In the genomic region with DNA sequence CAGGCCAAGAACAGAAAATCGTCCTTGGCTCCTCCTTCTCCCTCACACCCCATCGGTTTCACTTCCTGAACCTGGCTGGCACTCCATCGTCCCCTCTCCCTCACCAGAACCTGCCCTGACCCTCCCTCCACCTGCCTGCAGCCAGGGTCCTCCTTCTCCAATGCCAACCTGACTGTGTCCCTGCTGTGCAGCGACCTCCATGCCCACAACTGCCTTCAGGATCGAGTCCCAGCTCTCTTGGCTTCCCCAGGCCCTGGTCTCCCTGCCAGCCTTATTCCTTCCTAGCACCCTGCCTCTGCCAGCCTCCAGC, we compare ENCODE assay signal across 11 cellular contexts. TPM values are rescaled to one million over a fixed set of nuclear protein-coding genes. Genes with fewer than 3 reads are reported as not detected.
DNase-seq lines count a peak whose midpoint lies in the region; ATAC-seq, FAIRE-seq and TF ChIP-seq lines count a peak whose summit lies in the region.
"Had no signal": no experiment of that assay in that cellular context is flagged by ENCODE, and none has a peak within 500 bp of the region (broad histone marks: within the 10 kb centered on the region; RNA-seq: fewer than 3 reads in every experiment).

No MANE protein-coding gene starts in this region.

- TF ChIP-seq CTCF in GM20000 (IDR thresholded peaks at IDR 0.05; ENCODE audit: extremely low read depth, missing control alignments): no peak
- TF ChIP-seq CTCF in D721Med (IDR thresholded peaks at IDR 0.05; ENCODE audit: insufficient read depth, missing control alignments): no peak

- no peak for DNase-seq in GM12891 (ENCODE audit: insufficient read length, low spot score)
- DNase-seq in GM20000 (ENCODE audit: low spot score): peak; percentile 21
- no peak for DNase-seq in stimulated activated CD4-positive, alpha-beta T cell treated with anti-CD3 and anti-CD28 coated beads, Interleukin-2, amount 100 ng/mL, for 48 hours
- DNase-seq in D721Med (ENCODE audit: insufficient read length, low spot score): no peak
- no peak for DNase-seq in NCI-H1092 (lab: John Stamatoyannopoulos, UW)
- DNase-seq: body of pancreas; NK-92 treated with Interleukin-12 subunit alpha and Interleukin-12 subunit beta, amount 100 ng/mL, for 24 hours had no signal

- ATAC-seq in HG03460 (IDR thresholded peaks at IDR 0.05; ENCODE audit: unreplicated experiment) (peak; percentile 25), esophagus mucosa (peak; percentile 32), HG02623 (IDR thresholded peaks at IDR 0.05; ENCODE audit: unreplicated experiment) (no peak)
- ATAC-seq: body of pancreas had no signal

- peak; percentile 97 for FAIRE-seq in GM12891 (lab: Jason Lieb, UNC)
- FAIRE-seq in D721Med (lab: Jason Lieb, UNC): no peak

- no peak for TF ChIP-seq POLR2A in GM12891 (IDR thresholded peaks at IDR 0.05; ENCODE audit: low read depth, low read length)

TF ChIP-seq in GM12891, 5 proteins besides CTCF, POLR2A, EP300 and RAD21:
- peak; percentile 94 for TF ChIP-seq SPI1 (IDR thresholded peaks at IDR 0.05; ENCODE audit: low read depth, low read length)
- no peak for TF ChIP-seq TAF1 (IDR thresholded peaks at IDR 0.05; ENCODE audit: low read depth, low read length)
- TF ChIP-seq POLR2AphosphoS5 (IDR thresholded peaks at IDR 0.05; ENCODE audit: low read depth, low read length): 0 out of 2 replicates have a peak, but pooled peaks have one; percentile 7
- no peak for TF ChIP-seq POU2F2 (IDR thresholded peaks at IDR 0.05; ENCODE audit: low read depth, low read length)
- no peak for TF ChIP-seq PAX5 (IDR thresholded peaks at IDR 0.05; ENCODE audit: insufficient read depth, low read length, severe bottlenecking)

RNA-seq across cellular contexts. Expression of a gene that starts 19.8 kb away (rescaled TPM):
- 83.4 TPM for polyA plus RNA-seq in GM12891 (2012; ENCODE audit: low read depth, missing spikeins)
- total RNA-seq in esophagus mucosa: 1.3 TPM
- total RNA-seq: G401 had no signal

RNA-seq across cellular contexts. Expression of a gene that starts 55.2 kb away (rescaled TPM):
- polyA plus RNA-seq in GM12891 (2012; ENCODE audit: low read depth, missing spikeins): 22.4 TPM
- total RNA-seq in esophagus mucosa: 13.0 TPM
